In the genomic region with DNA sequence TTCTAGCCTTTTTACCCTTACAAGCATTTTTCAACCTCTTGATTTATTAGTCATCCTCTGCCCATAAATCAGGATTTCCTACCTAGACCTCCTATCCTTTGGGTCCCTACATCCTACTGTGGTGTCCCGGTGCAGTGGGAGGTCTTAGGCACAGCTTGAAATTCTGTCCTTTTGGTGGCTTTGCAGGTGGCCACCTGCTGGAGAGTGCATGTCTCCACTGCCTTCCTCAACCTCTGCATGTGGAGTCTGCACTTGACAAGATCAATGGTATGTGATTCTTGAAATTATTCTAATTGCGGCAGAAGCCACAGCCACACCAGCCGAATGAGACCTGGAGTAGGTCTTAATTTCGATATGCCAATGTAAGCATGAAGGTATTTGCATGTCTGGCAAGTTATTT, we compare ENCODE assay signal across 15 cellular contexts. TPM values are rescaled to one million over a fixed set of nuclear protein-coding genes. Genes with fewer than 3 reads are reported as not detected.
DNase-seq lines count a peak whose midpoint lies in the region; ATAC-seq and TF ChIP-seq lines count a peak whose summit lies in the region.
"Had no signal": no experiment of that assay in that cellular context is flagged by ENCODE, and none has a peak within 500 bp of the region (broad histone marks: within the 10 kb centered on the region; RNA-seq: fewer than 3 reads in every experiment).

No MANE protein-coding gene starts in this region.

- TF ChIP-seq CTCF in GM12872 (IDR thresholded peaks at IDR 0.05; ENCODE audit: insufficient read depth, low read depth, low read length): peak; percentile 52

- peak; percentile 10 for DNase-seq in NOMO-1 treated with DMSO at 0.1 percent for 48 hours (lab: John Stamatoyannopoulos, UW; ENCODE audit: unreplicated experiment)
- DNase-seq in NOMO-1 treated with dmso at 0.1 percent for 144 hours (lab: John Stamatoyannopoulos, UW; ENCODE audit: unreplicated experiment): no peak
- peak in 22 of 34 experiments; percentile 4 to 40 (median 24) for DNase-seq in T-cell
- peak; percentile 15 for DNase-seq in germinal center (ENCODE audit: low spot score)
- no peak for DNase-seq in medulla oblongata (ENCODE audit: extremely low spot score)
- no peak for DNase-seq in stimulated activated naive CD4-positive, alpha-beta T cell treated with Interleukin-2 at 50 U/mL for 16 hours (lab: John Stamatoyannopoulos, UW)
- DNase-seq in NCI-H2171 (lab: John Stamatoyannopoulos, UW): no peak
- DNase-seq: GM23248, Kasumi-1, NCI-H2029 treated with DMSO at 0.1 percent for 48 hours, NCI-H774 had no signal

- H3K4me3 Mint-ChIP-seq in T-cell: no peak overlapping the region
- H3K4me3 Mint-ChIP-seq: neural crest cell had no signal

- peak; percentile 69 to 83 (median 81) for ATAC-seq in T-cell (replicated peaks in 1 of 4)
- ATAC-seq: left lobe of liver had no signal

- H3K27me3 Mint-ChIP-seq in T-cell: no peaks in the 10 kb centered on the region

- no peak overlapping the region for H3K27ac Mint-ChIP-seq in T-cell

- peaks cover 4 to 8% (median 5%) of the 10 kb centered on the region in 3 donors for H3K4me1 Mint-ChIP-seq in T-cell
- H3K4me1 Mint-ChIP-seq: neural crest cell had no signal

- POLR2A ChIA-PET in T-cell (lab: Charles Lee): no interaction called here

- H3K36me3 Mint-ChIP-seq in T-cell: no peaks in the 10 kb centered on the region

- H3K9me3 Mint-ChIP-seq in T-cell: no peaks in the 10 kb centered on the region
- H3K9me3 Mint-ChIP-seq: neural crest cell had no signal

- CTCF ChIA-PET in T-cell (lab: Charles Lee): interaction anchor here (1.1 to 2.0 kb wide), 4 partner anchors 10 to 80 kb away, joined by 3 to 12 read pairs (median 4); no protein-coding TSS in a partner anchor

RNA-seq across cellular contexts. Expression of gene KCNA3, which starts 11.4 kb away (rescaled TPM):
- 100 to 1,000 TPM; 101 to 125 (median 110) TPM for total RNA-seq in T-cell
- total RNA-seq: GM23248, SJSA1 had no signal

Comparison
In these comparisons a context has a peak if more than half of its experiments do, and no peak if none do; other contexts are left out.
1. DNase-seq: peak in NOMO-1 treated with DMSO at 0.1 percent for 48 hours (single experiment), T-cell (22 of 34) and germinal center (single experiment); none in NOMO-1 treated with dmso at 0.1 percent for 144 hours (single experiment), medulla oblongata (single experiment), stimulated activated naive CD4-positive, alpha-beta T cell treated with Interleukin-2 at 50 U/mL for 16 hours (single experiment) and NCI-H2171 (single experiment).